Comparison of ENCODE assay signal across 34 cellular contexts in the genomic region with DNA sequence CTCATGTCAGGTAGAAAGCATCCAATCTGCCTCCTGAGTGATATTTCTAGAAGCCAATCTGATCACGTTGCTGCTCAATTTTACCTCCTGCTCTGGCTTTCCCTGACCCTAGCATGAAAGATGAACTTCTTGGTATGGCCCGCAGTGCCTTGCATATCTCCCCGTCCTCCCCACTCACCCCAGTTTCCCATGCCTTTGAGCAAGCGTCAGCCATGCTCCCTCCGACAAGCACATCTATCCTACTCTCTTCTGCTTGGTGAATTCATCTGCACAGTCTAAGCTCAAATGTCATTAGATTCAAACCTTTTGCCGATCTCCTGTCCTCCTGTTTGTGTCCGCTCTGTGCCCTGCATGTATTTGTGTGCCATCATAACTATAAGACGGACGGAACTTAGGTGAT.
"Had no signal": no experiment of that assay in that cellular context is flagged by ENCODE, and none has a peak within 500 bp of the region (broad histone marks: within the 10 kb centered on the region; RNA-seq: fewer than 3 reads in every experiment).

No MANE protein-coding gene starts in this region.

- H3K27me3 ChIP-seq: adrenal gland, body of pancreas, brain microvascular endothelial cell had no signal

- H3K9me3 ChIP-seq: adrenal gland, body of pancreas, breast epithelium had no signal

- H3K4me1 ChIP-seq: adrenal gland, body of pancreas, breast epithelium had no signal

- FAIRE-seq: astrocyte, TTC549 had no signal

- ATAC-seq: activated CD8-positive, alpha-beta memory T cell treated with anti-CD3 and anti-CD28 coated beads, Interleukin-2, amount 10 ng/mL, durations not matched to agents 7 days and 5 days; activated CD8-positive, alpha-beta T cell treated with anti-CD3 and anti-CD28 coated beads for 36 hours; activated naive CD4-positive, alpha-beta T cell treated with anti-CD3 and anti-CD28 coated beads, Interleukin-2, amount 50 U/mL, for 72 hours; activated T-cell treated with anti-CD3 and anti-CD28 coated beads, Interleukin-2, amount 50 U/mL, for 4 hours; activated T-cell treated with anti-CD3 and anti-CD28 coated beads, Interleukin-2, amount 50 U/mL, for 72 hours; activated T-helper 17 cell treated with anti-CD3 and anti-CD28 coated beads, Interleukin-2, amount 50 U/mL, for 72 hours; body of pancreas had no signal

- DNase-seq: activated B cell treated with CpG ODN at 0.5 μM for 24 hours; activated CD4-positive, alpha-beta memory T cell treated with anti-CD3 and anti-CD28 coated beads for 36 hours; activated CD4-positive, alpha-beta T cell treated with anti-CD3 and anti-CD28 coated beads for 4 hours; activated CD4-positive, alpha-beta T cell treated with anti-CD3 and anti-CD28 coated beads, Interleukin-2, amount 10 ng/mL, durations not matched to agents 24 days and 14 days; activated CD4-positive, alpha-beta T cell treated with anti-CD3 and anti-CD28 coated beads, Interleukin-2, amount 50 U/mL, for 1 hour; activated CD4-positive, alpha-beta T cell treated with anti-CD3 and anti-CD28 coated beads, Interleukin-2, amount 50 U/mL, for 4 hours; activated CD4-positive, CD25-positive, alpha-beta regulatory T cell treated with anti-CD3 and anti-CD28 coated beads, Interleukin-2, amount 50 U/mL, for 72 hours; activated CD8-positive, alpha-beta memory T cell treated with anti-CD3 and anti-CD28 coated beads, Interleukin-2, amount 10 ng/mL, durations not matched to agents 7 days and 5 days; activated CD8-positive, alpha-beta T cell treated with anti-CD3 and anti-CD28 coated beads for 36 hours; activated effector memory CD4-positive, alpha-beta T cell treated with anti-CD3 and anti-CD28 coated beads, Interleukin-2, amount 50 U/mL, for 16 hours; activated gamma-delta T cell treated with Interleukin-2 at 50 U/mL for 16 hours; activated naive CD4-positive, alpha-beta T cell; activated naive CD4-positive, alpha-beta T cell treated with anti-CD3 and anti-CD28 coated beads for 36 hours; activated naive CD4-positive, alpha-beta T cell treated with anti-CD3 and anti-CD28 coated beads, Interleukin-2, amount 50 U/mL, for 16 hours; activated naive CD8-positive, alpha-beta T cell treated with anti-CD3 and anti-CD28 coated beads for 36 hours; activated T-cell treated with anti-CD3 and anti-CD28 coated beads for 4 hours; activated T-cell treated with anti-CD3 and anti-CD28 coated beads, Interleukin-2, amount 50 U/mL, for 1 hour; activated T-cell treated with anti-CD3 and anti-CD28 coated beads, Interleukin-2, amount 50 U/mL, for 4 hours; activated T-cell treated with anti-CD3 and anti-CD28 coated beads, Interleukin-2, amount 50 U/mL, for 72 hours; adrenal gland; amniotic stem cell; aorta; body of pancreas; brain microvascular endothelial cell; central memory CD4-positive, alpha-beta T cell; T-helper 1 cell; T-helper 2 cell; T-helper 9 cell had no signal

- H3K36me3 ChIP-seq: adrenal gland, brain microvascular endothelial cell, breast epithelium had no signal

- H3K4me3 ChIP-seq: adrenal gland, body of pancreas, breast epithelium had no signal

- H3K27ac ChIP-seq: adrenal gland, body of pancreas, brain microvascular endothelial cell, breast epithelium, VCaP had no signal
